ENCODE assay signal across 16 cellular contexts in the genomic region with DNA sequence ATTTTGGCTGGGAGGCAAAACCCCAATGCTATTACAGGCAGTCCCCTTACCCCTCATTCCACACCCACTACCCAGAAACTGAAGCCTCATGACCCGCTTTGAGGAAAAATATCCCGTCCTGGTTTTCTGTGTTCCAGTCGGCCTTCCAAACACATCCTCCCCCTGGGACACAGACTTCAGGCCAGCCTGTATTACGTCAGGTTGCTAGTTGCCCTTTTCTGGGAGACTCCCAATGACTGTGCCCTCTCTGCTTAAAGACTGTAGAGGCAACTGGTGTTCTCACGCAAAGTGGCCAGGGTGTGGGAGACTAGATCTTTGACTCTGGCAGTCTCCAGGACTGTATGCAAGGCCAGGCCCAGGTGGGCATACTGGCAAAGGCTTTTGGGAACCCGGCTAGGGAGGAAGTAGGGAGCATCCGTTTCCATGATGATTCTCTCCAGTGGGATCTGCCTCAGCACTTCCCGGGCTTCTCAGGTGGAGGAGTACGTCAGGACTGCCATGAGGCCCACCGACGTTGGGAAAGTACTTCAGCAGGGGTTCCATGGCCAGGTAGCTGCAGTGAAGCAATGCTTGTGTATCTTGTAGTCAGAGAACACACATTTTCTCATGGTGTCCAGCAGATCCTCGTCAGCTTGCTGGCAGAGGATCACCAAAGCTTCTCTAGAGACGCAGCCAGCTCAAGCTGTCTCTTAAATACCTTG.
"Had no signal": no experiment of that assay in that cellular context is flagged by ENCODE, and none has a peak within 500 bp of the region (broad histone marks: within the 10 kb centered on the region; RNA-seq: fewer than 3 reads in every experiment).

No MANE protein-coding gene starts in this region.

- ATAC-seq: activated CD4-positive, CD25-positive, alpha-beta regulatory T cell treated with anti-CD3 and anti-CD28 coated beads, Interleukin-2, amount 50 U/mL, for 24 hours; SK-N-SH treated with all-trans-retinoic acid at 6 μM for 48 hours; stimulated activated naive CD8-positive, alpha-beta T cell treated with anti-CD3 and anti-CD28 coated beads, Interleukin-15, amount 100 ng/mL, for 72 hours had no signal

- H3K27ac ChIP-seq: prostate gland, sigmoid colon, spleen, uterus had no signal

- H3K27me3 ChIP-seq: sigmoid colon, spleen, uterus had no signal

- H3K36me3 ChIP-seq: uterus had no signal

- H3K4me1 ChIP-seq: prostate gland, sigmoid colon had no signal

- DNase-seq: activated CD4-positive, alpha-beta T cell treated with anti-CD3 and anti-CD28 coated beads, Interleukin-2, amount 50 U/mL, for 1 hour; activated gamma-delta T cell treated with Interleukin-2 at 50 U/mL for 16 hours; activated T-cell treated with anti-CD3 and anti-CD28 coated beads, Interleukin-2, amount 50 U/mL, for 48 hours; amniotic stem cell; hippocampal formation; mesendoderm; nephron progenitor cell; sigmoid colon; spleen; stimulated activated naive CD8-positive, alpha-beta T cell treated with anti-CD3 and anti-CD28 coated beads, Interleukin-15, amount 100 ng/mL, for 72 hours; T-helper 1 cell; T1000; uterus had no signal

- H3K9me3 ChIP-seq: prostate gland, sigmoid colon, uterus had no signal

- H3K4me3 ChIP-seq: prostate gland, sigmoid colon, spleen, uterus had no signal
